Comparison of ENCODE assay signal across 8 cellular contexts in the genomic region with DNA sequence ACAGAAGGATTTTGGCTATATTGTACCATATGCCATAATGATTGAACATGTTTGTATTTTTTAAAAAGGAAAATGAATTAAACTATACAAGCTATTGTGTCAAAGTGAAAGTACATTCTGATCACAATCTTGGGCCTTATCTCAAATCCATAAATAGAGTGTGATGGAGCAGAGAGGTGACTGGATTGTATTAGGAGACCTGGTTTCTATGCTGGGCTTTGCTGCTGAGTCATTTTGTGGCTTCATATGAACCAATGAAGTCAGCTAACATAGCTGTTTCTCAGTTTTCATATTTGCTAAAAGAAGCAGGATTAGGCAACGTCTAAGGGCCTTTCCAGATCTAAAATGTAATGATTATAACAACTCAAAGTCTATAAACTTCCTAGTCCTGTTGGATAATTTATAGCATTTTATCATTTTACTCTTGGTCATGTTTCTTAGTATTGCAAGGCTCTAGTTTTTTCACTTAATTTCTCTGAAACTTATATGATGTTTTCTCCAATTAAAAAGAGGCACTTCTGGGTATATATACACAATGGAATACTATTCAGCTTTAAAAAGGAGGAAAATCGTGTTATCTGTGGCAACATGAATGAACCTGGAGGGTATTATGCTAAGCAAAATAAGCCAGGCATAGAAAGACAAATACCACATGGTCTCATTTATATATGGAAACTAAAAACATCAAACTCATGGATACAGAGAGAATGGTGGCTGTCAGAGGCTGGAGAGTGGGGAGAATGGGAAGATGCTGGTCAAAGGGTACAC.
DNase-seq lines count a peak whose midpoint lies in the region; ATAC-seq and TF ChIP-seq lines count a peak whose summit lies in the region.

No MANE protein-coding gene starts in this region.

- no peak overlapping the region for H3K23ac ChIP-seq in neuronal stem cell (ENCODE audit: low read depth, low read length, poor library complexity)

- H3K9ac ChIP-seq in neuronal stem cell (ENCODE audit: low read depth, low read length, poor library complexity) = no peak overlapping the region

- H3K36me3 Mint-ChIP-seq in stimulated activated memory B cell treated with anti-CD40 and anti-IgM and Interleukin-4, amounts not matched to agents 10 μg/mL and 1 μg/mL and 100 μg/mL, for 72 hours = no peaks in the 10 kb centered on the region

- no peak overlapping the region for H2BK12ac ChIP-seq in neuronal stem cell (ENCODE audit: low read length)

- no peak overlapping the region for H2BK5ac ChIP-seq in neuronal stem cell (ENCODE audit: low read length)

- H2AFZ ChIP-seq in neuronal stem cell (ENCODE audit: low read length) = no peak overlapping the region

- no peak overlapping the region for H4K91ac ChIP-seq in neuronal stem cell (ENCODE audit: low read depth, low read length, poor library complexity)

- H3K9me3 ChIP-seq in tibial nerve = no peaks in the 10 kb centered on the region
- H3K9me3 ChIP-seq in neuronal stem cell (replicated peaks in 1 of 2; ENCODE audit: control insufficient read depth in 2 of 2, insufficient read depth in 1 of 2, low read depth in 1 of 2, low read length in 2 of 2) = no peaks in the 10 kb centered on the region

- no peak overlapping the region for H3K27ac Mint-ChIP-seq in stimulated activated memory B cell treated with anti-CD40 and anti-IgM and Interleukin-4, amounts not matched to agents 10 μg/mL and 1 μg/mL and 100 μg/mL, for 72 hours

- 53 to 58% methylated on average over 2 of the region's 2 CpGs for WGBS in tibial nerve, 2 donors
- no CpG with 5 or more reads among the region's 2 CpGs for WGBS in neuronal stem cell (ENCODE audit: extremely low coverage in 2 of 2, insufficient read length in 2 of 2, insufficient replicate concordance in 1 of 2), 2 donors

- H3K4me1 ChIP-seq in tibial nerve = peaks cover 0 to 54% (median 2%) of the 10 kb centered on the region in 4 donors
- no peaks in the 10 kb centered on the region for H3K4me1 ChIP-seq in neuronal stem cell (ENCODE audit: control insufficient read depth in 2 of 2, insufficient read depth in 1 of 2, low read depth in 1 of 2, low read length in 2 of 2)

- H3K4me3 Mint-ChIP-seq in stimulated activated memory B cell treated with anti-CD40 and anti-IgM and Interleukin-4, amounts not matched to agents 10 μg/mL and 1 μg/mL and 100 μg/mL, for 72 hours = no peak overlapping the region

- no peak overlapping the region for H2AK5ac ChIP-seq in neuronal stem cell (ENCODE audit: low read depth, low read length)

- H3K27ac ChIP-seq in tibial nerve (peak overlapping the region in 3 of 4 donors; percentile 31 to 61 (median 57)), neuronal stem cell (replicated peaks; ENCODE audit: low read length) (no peak overlapping the region)

- no peaks in the 10 kb centered on the region for H3K36me3 ChIP-seq in tibial nerve
- H3K36me3 ChIP-seq in neuronal stem cell (replicated peaks in 1 of 2; ENCODE audit: control insufficient read depth in 2 of 2, insufficient read depth in 2 of 2, low read length in 2 of 2) = peaks cover 0 to 1% of the 10 kb centered on the region in 2 donors

- H3K79me1 ChIP-seq in neuronal stem cell (ENCODE audit: low read depth, low read length) = no peaks in the 10 kb centered on the region

- H3K9me3 Mint-ChIP-seq in stimulated activated memory B cell treated with anti-CD40 and anti-IgM and Interleukin-4, amounts not matched to agents 10 μg/mL and 1 μg/mL and 100 μg/mL, for 72 hours = no peaks in the 10 kb centered on the region

- no peak for TF ChIP-seq POLR2A in tibial nerve (IDR thresholded peaks at IDR 0.05)

- DNase-seq in AG08396 (ENCODE audit: low spot score) = peak; percentile 58
- DNase-seq in HT1080 (ENCODE audit: low read depth) = peak; percentile 78
- peak; percentile 80 for DNase-seq in fibroblast of gingiva (ENCODE audit: low read depth)
- DNase-seq in tibial nerve (ENCODE audit: low spot score in 2 of 2) = no peak
- DNase-seq in NCI-H187 treated with DMSO at 0.1 percent for 48 hours (lab: John Stamatoyannopoulos, UW) = no peak
- DNase-seq in neuronal stem cell (ENCODE audit: low spot score) = no peak

- H3K18ac ChIP-seq in neuronal stem cell (ENCODE audit: low read length) = no peak overlapping the region

- ATAC-seq in GM21423 (IDR thresholded peaks at IDR 0.05; ENCODE audit: unreplicated experiment) = peak; percentile 74
- no peak for ATAC-seq in stimulated activated memory B cell treated with anti-CD40 and anti-IgM and Interleukin-4, amounts not matched to agents 10 μg/mL and 1 μg/mL and 100 μg/mL, for 72 hours

- no peak overlapping the region for H3K4ac ChIP-seq in neuronal stem cell (ENCODE audit: low read length)

- no peak overlapping the region for H2BK120ac ChIP-seq in neuronal stem cell (ENCODE audit: low read depth, low read length)

- H3K14ac ChIP-seq in neuronal stem cell (ENCODE audit: low read length) = no peak overlapping the region

- H2BK15ac ChIP-seq in neuronal stem cell (ENCODE audit: low read length) = no peak overlapping the region

- no peak overlapping the region for H4K8ac ChIP-seq in neuronal stem cell (ENCODE audit: low read depth, low read length)

- TF ChIP-seq CTCF in tibial nerve (IDR thresholded peaks at IDR 0.05) = no peak

- no peak overlapping the region for H3K4me3 ChIP-seq in tibial nerve
- H3K4me3 ChIP-seq in neuronal stem cell (ENCODE audit: low read length in 2 of 2) = no peak overlapping the region

- H3K27me3 ChIP-seq in tibial nerve = no peaks in the 10 kb centered on the region
- H3K27me3 ChIP-seq in neuronal stem cell (ENCODE audit: control insufficient read depth in 3 of 3, insufficient read depth in 3 of 3, low read depth in 1 of 3, low read length in 3 of 3) = no peaks in the 10 kb centered on the region

- H3K27me3 Mint-ChIP-seq in stimulated activated memory B cell treated with anti-CD40 and anti-IgM and Interleukin-4, amounts not matched to agents 10 μg/mL and 1 μg/mL and 100 μg/mL, for 72 hours = no peaks in the 10 kb centered on the region

- H3K4me1 Mint-ChIP-seq in stimulated activated memory B cell treated with anti-CD40 and anti-IgM and Interleukin-4, amounts not matched to agents 10 μg/mL and 1 μg/mL and 100 μg/mL, for 72 hours = no peaks in the 10 kb centered on the region

- TF ChIP-seq EP300 in tibial nerve (IDR thresholded peaks at IDR 0.05) = peak in 1 of 2 donors; percentile 19

- no peak overlapping the region for H3K4me2 ChIP-seq in neuronal stem cell (ENCODE audit: insufficient read depth, low read length, poor library complexity, severe bottlenecking)

Comparison
In these comparisons a context has a peak if more than half of its experiments do, and no peak if none do; other contexts are left out.
1. DNase-seq: peak in AG08396 (single experiment), HT1080 (single experiment) and fibroblast of gingiva (single experiment); none in tibial nerve (0 of 2), NCI-H187 treated with DMSO at 0.1 percent for 48 hours (single experiment) and neuronal stem cell (single experiment).